ENCODE assay signal across 20 cellular contexts in genomic region chr2:219944861-219945260, GRCh38.
"Had no signal": no experiment of that assay in that cellular context is flagged by ENCODE, and none has a peak within 500 bp of the region (broad histone marks: within the 10 kb centered on the region; RNA-seq: fewer than 3 reads in every experiment).

No MANE protein-coding gene starts in this region.

- ATAC-seq: HepG2, Panc1, PC-3, Right ventricle myocardium inferior, SK-N-SH treated with all-trans-retinoic acid at 6 μM for 48 hours had no signal

- DNase-seq: IMR-90, Karpas-422, KG1, MM.1S, NCI-H1092 treated with DMSO at 0.1 percent for 48 hours, NCI-H1436, NCI-H1930, NCI-H2081, NCI-H2107, NCI-H2227 treated with DMSO at 0.1 percent for 48 hours, NCI-H524, NCI-H526 treated with DMSO at 0.1 percent for 48 hours, NCI-H774, PC-3, SHP77 treated with DMSO at 0.1 percent for 48 hours had no signal

- H3K4me3 ChIP-seq: SJCRH30 had no signal

- H3K27me3 ChIP-seq: SJCRH30 had no signal

- H3K9me3 ChIP-seq: SJCRH30 had no signal

- H3K4me1 ChIP-seq: SJCRH30 had no signal

- H3K36me3 ChIP-seq: SJCRH30 had no signal

- H3K27ac ChIP-seq: SJCRH30 had no signal
